8 cellular contexts compared by ENCODE assay signal in genomic region chr3:136075218-136075808, GRCh38.
DNase-seq lines count a peak whose midpoint lies in the region; TF ChIP-seq lines count a peak whose summit lies in the region.

No MANE protein-coding gene starts in this region.

- no CpG with 5 or more reads among the region's 1 CpG for WGBS in H9 (ENCODE audit: extremely low coverage, insufficient read length, low lambda C conversion rate)

- TF ChIP-seq CTCF in H9 (conservative IDR thresholded peaks at IDR 0.05) = peak; percentile 97
- peak; percentile 81 for TF ChIP-seq CTCF in kidney epithelial cell (IDR thresholded peaks at IDR 0.05; ENCODE audit: insufficient read depth, low read length, poor library complexity, severe bottlenecking)

- no peaks in the 10 kb centered on the region for H3K9me3 ChIP-seq in H9 (ENCODE audit: control insufficient read depth, low read depth, low read length)

- H3K4me3 ChIP-seq in kidney epithelial cell (ENCODE audit: low read depth, low read length) = no peak overlapping the region

- no peak overlapping the region for H3K14ac ChIP-seq in H9 (ENCODE audit: insufficient read depth, low read length)

- H3K9me3 Mint-ChIP-seq in H9 = no peaks in the 10 kb centered on the region; a peak in 1 of 5 replicates

- H3K18ac ChIP-seq in H9 (ENCODE audit: insufficient read length, low read depth, low read length) = no peak overlapping the region

- no peaks in the 10 kb centered on the region for H3K23me2 ChIP-seq in H9 (ENCODE audit: insufficient read length, low read depth, low read length, poor library complexity, severe bottlenecking)

- H3T11ph ChIP-seq in H9 (ENCODE audit: low read length) = no peak overlapping the region

- no peaks in the 10 kb centered on the region for H4K20me1 ChIP-seq in H9 (ENCODE audit: control insufficient read depth, insufficient read depth, insufficient read length)

- H2AK5ac ChIP-seq in H9 (ENCODE audit: insufficient read length, low read length) = no peak overlapping the region

- no peak overlapping the region for H3K56ac ChIP-seq in H9 (ENCODE audit: insufficient read length, low read depth, low read length)

- H2BK12ac ChIP-seq in H9 (ENCODE audit: insufficient read length, low read depth, low read length) = no peak overlapping the region

- no peak overlapping the region for H3K23ac ChIP-seq in H9 (ENCODE audit: insufficient read length, low read depth, low read length)

- H4K5ac ChIP-seq in H9 (ENCODE audit: insufficient read length, low read depth, low read length) = no peak overlapping the region

- no peak overlapping the region for H2BK120ac ChIP-seq in H9 (ENCODE audit: low read depth, low read length, poor library complexity, severe bottlenecking)

- no peak overlapping the region for H3K4ac ChIP-seq in H9 (ENCODE audit: low read depth, low read length)

- no peak overlapping the region for H4K8ac ChIP-seq in H9 (replicated peaks; ENCODE audit: insufficient read length, low read depth, low read length)

- no peaks in the 10 kb centered on the region for H3K27me3 ChIP-seq in H9 (ENCODE audit: insufficient read depth, low read length)
- no peaks in the 10 kb centered on the region for H3K27me3 ChIP-seq in kidney epithelial cell (ENCODE audit: control insufficient read depth, insufficient read depth, low read length)

- no peak overlapping the region for H2AFZ ChIP-seq in H9 (ENCODE audit: low read length)

- no peaks in the 10 kb centered on the region for H3K4me1 ChIP-seq in H9 (ENCODE audit: insufficient read depth, low read length)

- H3K27ac ChIP-seq in H9 (ENCODE audit: insufficient read length, low read depth, low read length) = no peak overlapping the region

- no peak overlapping the region for H3K4me3 Mint-ChIP-seq in H9

- H2BK20ac ChIP-seq in H9 (ENCODE audit: low read depth, low read length, poor library complexity, severe bottlenecking) = no peak overlapping the region

- no peak overlapping the region for H2BK5ac ChIP-seq in H9 (ENCODE audit: insufficient read length, low read length)

- peak overlapping the region in 1 of 3 experiments; percentile 80; a peak in 2 of 7 replicates for H3K27ac Mint-ChIP-seq in H9

- H3K36me3 ChIP-seq in kidney epithelial cell (ENCODE audit: control insufficient read depth, insufficient read depth, low read length) = no peaks in the 10 kb centered on the region

- H3K36me3 Mint-ChIP-seq in H9 (ENCODE audit: insufficient read depth in 1 of 3, low read depth in 3 of 3) = peaks cover 0 to 9% (median 0%) of the 10 kb centered on the region in 3 experiments; a peak in 2 of 7 replicates

- H2BK15ac ChIP-seq in H9 (ENCODE audit: low read depth, low read length) = no peak overlapping the region

- H3K79me2 ChIP-seq in H9 (ENCODE audit: insufficient read depth, low read length) = no peaks in the 10 kb centered on the region

- H3K4me1 Mint-ChIP-seq in H9 = peaks cover 2 to 3% of the 10 kb centered on the region in 2 experiments; a peak in 3 of 4 replicates

- H3K9ac ChIP-seq in H9 (ENCODE audit: extremely low read depth, insufficient read length, low read length) = no peak overlapping the region

- H3K79me1 ChIP-seq in H9 (ENCODE audit: insufficient read depth, low read depth, low read length, poor library complexity, severe bottlenecking) = no peaks in the 10 kb centered on the region

- DNase-seq in C1 segment of cervical spinal cord (lab: John Stamatoyannopoulos, UW) = peak in 11 of 14 donors; percentile 11 to 61 (median 37)
- DNase-seq in H9 = peak; percentile 43
- peak; percentile 20 for DNase-seq in NCI-H345 treated with DMSO at 0.1 percent for 48 hours (lab: John Stamatoyannopoulos, UW; ENCODE audit: unreplicated experiment)
- DNase-seq in activated CD4-positive, alpha-beta T cell treated with anti-CD3 and anti-CD28 coated beads for 1 hour = peak; percentile 53
- peak; percentile 4 to 54 for DNase-seq in cerebellar nuclear complex (lab: John Stamatoyannopoulos, UW)
- peak; percentile 19 for DNase-seq in kidney epithelial cell (ENCODE audit: low read depth)
- peak; percentile 72 to 77 for DNase-seq in stimulated activated CD4-positive, alpha-beta T cell treated with anti-CD3 and anti-CD28 coated beads, Interleukin-2, amount 100 ng/mL, for 24 hours
- no peak for DNase-seq in epidermal melanocyte (ENCODE audit: insufficient read length, low spot score)

- no peak overlapping the region for H4K91ac ChIP-seq in H9 (ENCODE audit: insufficient read length, low read depth, low read length)

- no peak overlapping the region for H3K4me2 ChIP-seq in H9 (ENCODE audit: insufficient read depth, insufficient read length, low read length)

- H3K27me3 Mint-ChIP-seq in H9 (ENCODE audit: low read depth) = no peaks in the 10 kb centered on the region
